In genomic region chr9:71223953-71224538, GRCh38 we compare ENCODE assay signal across 26 cellular contexts.
DNase-seq lines count a peak whose midpoint lies in the region; ATAC-seq and TF ChIP-seq lines count a peak whose summit lies in the region.
"Had no signal": no experiment of that assay in that cellular context is flagged by ENCODE, and none has a peak within 500 bp of the region (broad histone marks: within the 10 kb centered on the region; RNA-seq: fewer than 3 reads in every experiment).

No MANE protein-coding gene starts in this region.

- H3K4me1 Mint-ChIP-seq in endodermal cell, result peaks cover 25% of the 10 kb centered on the region
- no peaks in the 10 kb centered on the region for H3K4me1 Mint-ChIP-seq in stimulated activated naive CD8-positive, alpha-beta T cell treated with anti-CD3 and anti-CD28 coated beads, Interleukin-15, amount 100 ng/mL, for 72 hours
- H3K4me1 Mint-ChIP-seq: CD4-positive, alpha-beta memory T cell had no signal

- DNase-seq in AG10803 (ENCODE audit: low read depth) (peak; percentile 49), endodermal cell (peak; percentile 90), left kidney (ENCODE audit: low read depth, low spot score) (peak; percentile 13), OCI-M2 (lab: John Stamatoyannopoulos, UW; ENCODE audit: unreplicated experiment) (no peak), NCI-H1048 (lab: John Stamatoyannopoulos, UW) (no peak)
- DNase-seq in stimulated activated naive CD8-positive, alpha-beta T cell treated with anti-CD3 and anti-CD28 coated beads, Interleukin-15, amount 100 ng/mL, for 72 hours, result no peak
- DNase-seq: activated CD4-positive, alpha-beta T cell treated with anti-CD3 and anti-CD28 coated beads for 1 hour; activated CD8-positive, alpha-beta memory T cell treated with anti-CD3 and anti-CD28 coated beads for 24 hours; activated naive CD4-positive, alpha-beta T cell treated with anti-CD3 and anti-CD28 coated beads for 36 hours; activated T-cell treated with anti-CD3 and anti-CD28 coated beads, Interleukin-2, amount 50 U/mL, for 48 hours; CD4-positive, alpha-beta memory T cell; cerebellar nuclear complex; DND-41; effector CD8-positive, alpha-beta T cell; esophagus squamous epithelium; head of caudate nucleus; NCI-H2081 treated with DMSO at 0.1 percent for 48 hours; NCI-H510A; stimulated activated CD4-positive, alpha-beta T cell treated with anti-CD3 and anti-CD28 coated beads, Interleukin-15, amount 100 ng/mL, for 24 hours; uterus had no signal

- peaks cover 4% of the 10 kb centered on the region for H3K9me3 Mint-ChIP-seq in endodermal cell
- H3K9me3 Mint-ChIP-seq in stimulated activated naive CD8-positive, alpha-beta T cell treated with anti-CD3 and anti-CD28 coated beads, Interleukin-15, amount 100 ng/mL, for 72 hours, result peaks cover 0 to 4% of the 10 kb centered on the region in 2 donors
- H3K9me3 Mint-ChIP-seq: activated naive CD4-positive, alpha-beta T cell treated with anti-CD3 and anti-CD28 coated beads for 36 hours had no signal

- H3K9me3 ChIP-seq in endodermal cell (ENCODE audit: control insufficient read depth, low read length), result no peaks in the 10 kb centered on the region
- H3K9me3 ChIP-seq: ascending aorta, esophagus squamous epithelium, right atrium auricular region, suprapubic skin, uterus had no signal

- H3K9ac ChIP-seq in endodermal cell (ENCODE audit: extremely low read depth, low read length, poor library complexity, severe bottlenecking), result no peak overlapping the region

- H3K4me3 ChIP-seq in AG10803 (ENCODE audit: low read length) (no peak overlapping the region), endodermal cell (ENCODE audit: low read length) (peak overlapping the region; percentile 15)
- H3K4me3 ChIP-seq: ascending aorta, esophagus squamous epithelium, right atrium auricular region, suprapubic skin, uterus had no signal

- H3K4me3 Mint-ChIP-seq in endodermal cell, result no peak overlapping the region
- no peak overlapping the region for H3K4me3 Mint-ChIP-seq in stimulated activated naive CD8-positive, alpha-beta T cell treated with anti-CD3 and anti-CD28 coated beads, Interleukin-15, amount 100 ng/mL, for 72 hours
- H3K4me3 Mint-ChIP-seq: activated naive CD4-positive, alpha-beta T cell treated with anti-CD3 and anti-CD28 coated beads for 36 hours; CD4-positive, alpha-beta memory T cell had no signal

- TF ChIP-seq CTCF in AG10803 (conservative IDR thresholded peaks at IDR 0.05; ENCODE audit: low read length) (peak; percentile 19; the same call in 1 of the 2 replicates), LNCAP (IDR thresholded peaks at IDR 0.05) (0 out of 2 replicates have a peak, but pooled peaks have one; percentile 11), endodermal cell (conservative IDR thresholded peaks at IDR 0.05) (peak; percentile 64)

- H3K36me3 Mint-ChIP-seq in endodermal cell (ENCODE audit: low read depth), result no peaks in the 10 kb centered on the region
- H3K36me3 Mint-ChIP-seq: CD4-positive, alpha-beta memory T cell had no signal

- WGBS in endodermal cell (ENCODE audit: insufficient coverage in 1 of 2, insufficient read length in 1 of 2), 2 experiments, result 80 to 89% methylated on average over 1 of the region's 1 CpG

- no peaks in the 10 kb centered on the region for H3K36me3 ChIP-seq in endodermal cell (ENCODE audit: control insufficient read depth, insufficient read depth, low read length)
- H3K36me3 ChIP-seq: ascending aorta, esophagus squamous epithelium, right atrium auricular region, suprapubic skin, uterus had no signal

- H3K27me3 Mint-ChIP-seq in endodermal cell (ENCODE audit: insufficient read depth), result no peaks in the 10 kb centered on the region
- peaks cover 6% of the 10 kb centered on the region for H3K27me3 Mint-ChIP-seq in stimulated activated naive CD8-positive, alpha-beta T cell treated with anti-CD3 and anti-CD28 coated beads, Interleukin-15, amount 100 ng/mL, for 72 hours

- no peak for ATAC-seq in GM18873 (IDR thresholded peaks at IDR 0.05; ENCODE audit: low FRiP score, unreplicated experiment)
- ATAC-seq in stimulated activated naive CD8-positive, alpha-beta T cell treated with anti-CD3 and anti-CD28 coated beads, Interleukin-15, amount 100 ng/mL, for 72 hours, result no peak
- ATAC-seq: HCT116 had no signal

- H3K27ac Mint-ChIP-seq in endodermal cell, result peak overlapping the region; percentile 89
- no peak overlapping the region for H3K27ac Mint-ChIP-seq in stimulated activated naive CD8-positive, alpha-beta T cell treated with anti-CD3 and anti-CD28 coated beads, Interleukin-15, amount 100 ng/mL, for 72 hours
- H3K27ac Mint-ChIP-seq: activated naive CD4-positive, alpha-beta T cell treated with anti-CD3 and anti-CD28 coated beads for 36 hours; CD4-positive, alpha-beta memory T cell had no signal

- H3K4me1 ChIP-seq in endodermal cell (ENCODE audit: control insufficient read depth, insufficient read depth, low read length), result peaks cover 14% of the 10 kb centered on the region
- H3K4me1 ChIP-seq: ascending aorta, esophagus squamous epithelium, right atrium auricular region, suprapubic skin, uterus had no signal

- H3K27me3 ChIP-seq in endodermal cell (ENCODE audit: control insufficient read depth, insufficient read depth, low read length, poor library complexity, severe bottlenecking), result no peaks in the 10 kb centered on the region
- H3K27me3 ChIP-seq: ascending aorta, esophagus squamous epithelium, right atrium auricular region, suprapubic skin, uterus had no signal

- H3K27ac ChIP-seq in endodermal cell (ENCODE audit: low read depth, low read length), result no peak overlapping the region
- H3K27ac ChIP-seq: ascending aorta, esophagus squamous epithelium, right atrium auricular region, suprapubic skin, uterus had no signal

Comparison
In these comparisons a context has a peak if more than half of its experiments do, and no peak if none do; other contexts are left out.
1. DNase-seq: peak in AG10803 (single experiment), endodermal cell (single experiment) and left kidney (single experiment); none in OCI-M2 (single experiment), NCI-H1048 (single experiment) and stimulated activated naive CD8-positive, alpha-beta T cell treated with anti-CD3 and anti-CD28 coated beads, Interleukin-15, amount 100 ng/mL, for 72 hours (0 of 2).
2. CTCF ChIP-seq: peak in every context shown above with its lines; median percentile 64 in endodermal cell; 19 in AG10803; 11 in LNCAP.